ENCODE assay signal across 8 cellular contexts in genomic region chr4:73662709-73663546, GRCh38. TPM values are rescaled to one million over a fixed set of nuclear protein-coding genes. Genes with fewer than 3 reads are reported as not detected.
A peak's percentile ranks its signal among the peaks of the same experiment; 100 is the strongest.
DNase-seq lines count a peak whose midpoint lies in the region; ATAC-seq and TF ChIP-seq lines count a peak whose summit lies in the region.

No MANE protein-coding gene starts in this region.

- CTCF ChIA-PET in activated CD4-positive, alpha-beta memory T cell treated with anti-CD3 and anti-CD28 coated beads for 36 hours (lab: Charles Lee): interaction anchor here (1.4 to 3.2 kb wide), 2 partner anchors 10 to 239 kb away, joined by 3 to 15 read pairs; no protein-coding TSS in a partner anchor

- H3K9me3 Mint-ChIP-seq in activated CD4-positive, alpha-beta memory T cell treated with anti-CD3 and anti-CD28 coated beads for 36 hours: no peaks in the 10 kb centered on the region
- no peaks in the 10 kb centered on the region for H3K9me3 Mint-ChIP-seq in activated T-helper 1 cell treated with anti-CD3 and anti-CD28 coated beads, Interleukin-12 subunit alpha, Interleukin-12 subunit beta, Interleukin-2, Interleukin-4 antibody, amounts not matched to agents 30 ng/mL and 10 ng/mL and 1 ng/mL, durations not matched to agents 14 hours and 24 hours and 36 hours

- no peaks in the 10 kb centered on the region for H3K36me3 ChIP-seq in smooth muscle cell (ENCODE audit: low read depth)

- no peaks in the 10 kb centered on the region for H3K36me3 Mint-ChIP-seq in activated CD4-positive, alpha-beta memory T cell treated with anti-CD3 and anti-CD28 coated beads for 36 hours
- no peaks in the 10 kb centered on the region for H3K36me3 Mint-ChIP-seq in activated T-helper 1 cell treated with anti-CD3 and anti-CD28 coated beads, Interleukin-12 subunit alpha, Interleukin-12 subunit beta, Interleukin-2, Interleukin-4 antibody, amounts not matched to agents 30 ng/mL and 10 ng/mL and 1 ng/mL, durations not matched to agents 14 hours and 24 hours and 36 hours (ENCODE audit: low read depth)

- no peak overlapping the region for H3K9ac ChIP-seq in smooth muscle cell (ENCODE audit: low read depth)

- H2AFZ ChIP-seq in smooth muscle cell (ENCODE audit: low read depth): peak overlapping the region; percentile 19

- TF ChIP-seq CTCF in smooth muscle cell (IDR thresholded peaks at IDR 0.05; ENCODE audit: borderline replicate concordance, insufficient read depth, poor library complexity, severe bottlenecking): peak; percentile 47

- no peaks in the 10 kb centered on the region for H3K79me2 ChIP-seq in smooth muscle cell (ENCODE audit: low read depth)

- H3K27me3 Mint-ChIP-seq in activated CD4-positive, alpha-beta memory T cell treated with anti-CD3 and anti-CD28 coated beads for 36 hours: no peaks in the 10 kb centered on the region
- peaks cover 4% of the 10 kb centered on the region for H3K27me3 Mint-ChIP-seq in activated T-helper 1 cell treated with anti-CD3 and anti-CD28 coated beads, Interleukin-12 subunit alpha, Interleukin-12 subunit beta, Interleukin-2, Interleukin-4 antibody, amounts not matched to agents 30 ng/mL and 10 ng/mL and 1 ng/mL, durations not matched to agents 14 hours and 24 hours and 36 hours (ENCODE audit: insufficient read depth)

- WGBS in smooth muscle cell (ENCODE audit: low lambda C conversion rate): 37% methylated on average over 6 of the region's 6 CpGs

- H3K27ac Mint-ChIP-seq in activated CD4-positive, alpha-beta memory T cell treated with anti-CD3 and anti-CD28 coated beads for 36 hours: no peak overlapping the region
- no peak overlapping the region for H3K27ac Mint-ChIP-seq in activated T-helper 1 cell treated with anti-CD3 and anti-CD28 coated beads, Interleukin-12 subunit alpha, Interleukin-12 subunit beta, Interleukin-2, Interleukin-4 antibody, amounts not matched to agents 30 ng/mL and 10 ng/mL and 1 ng/mL, durations not matched to agents 14 hours and 24 hours and 36 hours

- intact Hi-C loops in activated CD4-positive, alpha-beta memory T cell treated with anti-CD3 and anti-CD28 coated beads for 36 hours (cut with micrococcal nuclease): loop anchor here (2.0 kb wide), 1 partner anchor 472 kb away; no protein-coding TSS in a partner anchor
- intact Hi-C loops in activated T-helper 1 cell treated with anti-CD3 and anti-CD28 coated beads, Interleukin-12 subunit alpha, Interleukin-12 subunit beta, Interleukin-2, Interleukin-4 antibody, amounts not matched to agents 30 ng/mL and 10 ng/mL and 1 ng/mL, durations not matched to agents 14 hours and 24 hours and 36 hours (cut with micrococcal nuclease): loop anchor here (2.0 to 5.0 kb wide), 3 partner anchors 259 to 648 kb away; no protein-coding TSS in a partner anchor

- H3K4me1 Mint-ChIP-seq in activated CD4-positive, alpha-beta memory T cell treated with anti-CD3 and anti-CD28 coated beads for 36 hours (ENCODE audit: low read depth): no peaks in the 10 kb centered on the region
- H3K4me1 Mint-ChIP-seq in activated T-helper 1 cell treated with anti-CD3 and anti-CD28 coated beads, Interleukin-12 subunit alpha, Interleukin-12 subunit beta, Interleukin-2, Interleukin-4 antibody, amounts not matched to agents 30 ng/mL and 10 ng/mL and 1 ng/mL, durations not matched to agents 14 hours and 24 hours and 36 hours (ENCODE audit: low read depth): no peaks in the 10 kb centered on the region

- no peaks in the 10 kb centered on the region for H4K20me1 ChIP-seq in smooth muscle cell (ENCODE audit: low read depth)

- H3K27ac ChIP-seq in smooth muscle cell (ENCODE audit: low read depth): no peak overlapping the region

- no peaks in the 10 kb centered on the region for H3K9me3 ChIP-seq in smooth muscle cell (replicated peaks; ENCODE audit: low read depth)

- ATAC-seq in GM21619 (IDR thresholded peaks at IDR 0.05; ENCODE audit: unreplicated experiment): peak; percentile 84

- DNase-seq in ELR (ENCODE audit: low read depth): peak; percentile 83
- peak; percentile 63 for DNase-seq in M059J (ENCODE audit: low read depth)
- peak; percentile 74 for DNase-seq in SK-MEL-5 (ENCODE audit: low read depth, low spot score)
- DNase-seq in foreskin melanocyte: peak; percentile 48
- no peak for DNase-seq in smooth muscle cell (lab: John Stamatoyannopoulos, UW; ENCODE audit: unreplicated experiment)
- DNase-seq in activated CD4-positive, alpha-beta memory T cell treated with anti-CD3 and anti-CD28 coated beads for 36 hours: no peak
- no peak for DNase-seq in activated T-helper 1 cell treated with anti-CD3 and anti-CD28 coated beads, Interleukin-12 subunit alpha, Interleukin-12 subunit beta, Interleukin-2, Interleukin-4 antibody, amounts not matched to agents 30 ng/mL and 10 ng/mL and 1 ng/mL, durations not matched to agents 14 hours and 24 hours and 36 hours (ENCODE audit: low spot score)

- H3K4me3 Mint-ChIP-seq in activated CD4-positive, alpha-beta memory T cell treated with anti-CD3 and anti-CD28 coated beads for 36 hours: no peak overlapping the region
- no peak overlapping the region for H3K4me3 Mint-ChIP-seq in activated T-helper 1 cell treated with anti-CD3 and anti-CD28 coated beads, Interleukin-12 subunit alpha, Interleukin-12 subunit beta, Interleukin-2, Interleukin-4 antibody, amounts not matched to agents 30 ng/mL and 10 ng/mL and 1 ng/mL, durations not matched to agents 14 hours and 24 hours and 36 hours

- no peaks in the 10 kb centered on the region for H3K4me1 ChIP-seq in smooth muscle cell (ENCODE audit: low read depth)

- H3K27me3 ChIP-seq in smooth muscle cell (ENCODE audit: low read depth): no peaks in the 10 kb centered on the region

- peak overlapping the region; percentile 8 for H3K4me2 ChIP-seq in smooth muscle cell

- no peaks in the 10 kb centered on the region for H3F3A ChIP-seq in smooth muscle cell (ENCODE audit: low read depth)

- H3K4me3 ChIP-seq in smooth muscle cell: no peak overlapping the region

- in situ Hi-C loops in SK-MEL-5 (cut with HindIII; ENCODE audit: low pct_unique_long_range_greater_than_20kb, low sequenced_read_pairs): no loop called here

- POLR2A ChIA-PET in activated CD4-positive, alpha-beta memory T cell treated with anti-CD3 and anti-CD28 coated beads for 36 hours (lab: Charles Lee): no interaction called here

RNA-seq across cellular contexts. Expression of gene RASSF6, which starts 42.7 kb away (rescaled TPM):
- total RNA-seq in M059J (2014; rRNA removed; shearing (Covaris generic)): 0.02 TPM in 1 of 2 replicates, not detected in the other
- total RNA-seq in SK-MEL-5 (2014; rRNA removed; shearing (Covaris generic)): not detected in 2 replicates
- polyA plus RNA-seq in SK-MEL-5 (2015; cell fraction: cytosol; rRNA removed): not detected in 2 replicates
- not detected in 2 replicates for polyA plus RNA-seq in SK-MEL-5 (2015; cell fraction: nucleus; rRNA removed)
- total RNA-seq in smooth muscle cell: 0.09 TPM in 1 of 2 replicates, not detected in the other
- 0.28 TPM in 1 of 2 replicates, not detected in the other for polyA plus RNA-seq in smooth muscle cell
- total RNA-seq in activated CD4-positive, alpha-beta memory T cell treated with anti-CD3 and anti-CD28 coated beads for 36 hours: not detected
- not detected in 2 replicates for total RNA-seq in activated T-helper 1 cell treated with anti-CD3 and anti-CD28 coated beads, Interleukin-12 subunit alpha, Interleukin-12 subunit beta, Interleukin-2, Interleukin-4 antibody, amounts not matched to agents 30 ng/mL and 10 ng/mL and 1 ng/mL, durations not matched to agents 14 hours and 24 hours and 36 hours

Comparison
In these comparisons a context has a peak if more than half of its experiments do, and no peak if none do; other contexts are left out.
1. DNase-seq: peak in ELR (single experiment), M059J (single experiment), SK-MEL-5 (single experiment) and foreskin melanocyte (single experiment); none in smooth muscle cell (single experiment), activated CD4-positive, alpha-beta memory T cell treated with anti-CD3 and anti-CD28 coated beads for 36 hours (single experiment) and activated T-helper 1 cell treated with anti-CD3 and anti-CD28 coated beads, Interleukin-12 subunit alpha, Interleukin-12 subunit beta, Interleukin-2, Interleukin-4 antibody, amounts not matched to agents 30 ng/mL and 10 ng/mL and 1 ng/mL, durations not matched to agents 14 hours and 24 hours and 36 hours (single experiment).